24 cellular contexts compared by ENCODE assay signal in the genomic region with DNA sequence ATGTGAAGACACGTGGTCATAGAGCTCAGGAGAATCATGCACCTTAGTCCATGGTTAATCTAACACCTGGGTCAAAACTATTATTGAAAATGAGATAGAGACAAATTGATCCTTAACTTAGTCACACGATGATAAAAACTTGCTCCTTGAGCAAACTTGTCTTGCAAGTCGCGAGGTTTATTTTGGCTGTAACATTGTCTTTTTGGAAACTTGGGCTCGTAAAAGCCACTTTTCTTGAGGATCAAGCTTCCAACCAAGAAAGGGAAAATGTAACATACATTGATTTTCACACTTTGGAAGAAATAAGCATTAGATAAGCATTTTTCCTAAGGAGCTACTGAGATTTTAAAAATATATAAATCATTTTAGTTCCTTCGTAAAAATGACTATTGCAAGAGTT.
"Had no signal": no experiment of that assay in that cellular context is flagged by ENCODE, and none has a peak within 500 bp of the region (broad histone marks: within the 10 kb centered on the region; RNA-seq: fewer than 3 reads in every experiment).

No MANE protein-coding gene starts in this region.

- H3K4me1 ChIP-seq: neural progenitor cell had no signal

- H3K4me2 ChIP-seq: neural progenitor cell had no signal

- ATAC-seq: activated T-cell treated with anti-CD3 and anti-CD28 coated beads, Interleukin-2, amount 50 U/mL, for 4 hours; activated T-helper 17 cell treated with anti-CD3 and anti-CD28 coated beads, Interleukin-2, amount 50 U/mL, for 72 hours; effector memory CD8-positive, alpha-beta T cell; heart left ventricle; natural killer cell; right cardiac atrium; stimulated activated naive B cell treated with anti-CD40 and anti-IgM and Interleukin-4, amounts not matched to agents 10 μg/mL and 1 μg/mL and 100 μg/mL, for 72 hours had no signal

- H3K9ac ChIP-seq: neural progenitor cell had no signal

- DNase-seq: activated CD4-positive, alpha-beta memory T cell treated with anti-CD3 and anti-CD28 coated beads for 36 hours; activated CD4-positive, alpha-beta T cell treated with anti-CD3 and anti-CD28 coated beads, Interleukin-2, amount 10 ng/mL, durations not matched to agents 24 days and 14 days; activated CD4-positive, CD25-positive, alpha-beta regulatory T cell treated with anti-CD3 and anti-CD28 coated beads, Interleukin-2, amount 50 U/mL, for 72 hours; activated gamma-delta T cell treated with Interleukin-2 at 50 U/mL for 16 hours; activated naive CD4-positive, alpha-beta T cell treated with anti-CD3 and anti-CD28 coated beads, Interleukin-2, amount 50 U/mL, for 16 hours; activated T-cell treated with anti-CD3 and anti-CD28 coated beads, Interleukin-2, amount 50 U/mL, for 4 hours; amniotic stem cell; brain microvascular endothelial cell; cortex of kidney; effector memory CD8-positive, alpha-beta T cell; foreskin keratinocyte; heart left ventricle; hypothalamus; immature natural killer cell; natural killer cell; occipital lobe; right cardiac atrium; stimulated activated CD4-positive, alpha-beta T cell treated with anti-CD3 and anti-CD28 coated beads, Interleukin-15, amount 100 ng/mL, for 24 hours; stimulated activated CD4-positive, alpha-beta T cell treated with anti-CD3 and anti-CD28 coated beads, Interleukin-2, amount 100 ng/mL, for 24 hours; stimulated activated naive B cell treated with anti-CD40 and anti-IgM and Interleukin-4, amounts not matched to agents 10 μg/mL and 1 μg/mL and 100 μg/mL, for 72 hours; stomach had no signal

- H3K4me3 ChIP-seq: heart left ventricle, neural progenitor cell, stomach, tibial nerve had no signal

- H3K36me3 ChIP-seq: brain microvascular endothelial cell, heart left ventricle, neural progenitor cell, stomach, tibial nerve had no signal

- H3K27ac ChIP-seq: brain microvascular endothelial cell, foreskin keratinocyte, heart left ventricle, neural progenitor cell, stomach, tibial nerve had no signal

- H2AFZ ChIP-seq: neural progenitor cell had no signal

- H3K9me3 ChIP-seq: heart left ventricle, stomach, tibial nerve had no signal

- H3K27me3 ChIP-seq: brain microvascular endothelial cell, foreskin keratinocyte, heart left ventricle, neural progenitor cell, stomach, tibial nerve had no signal
